Comparison of ENCODE assay signal across 9 cellular contexts in genomic region chr14:74616507-74616906, GRCh38. TPM values are rescaled to one million over a fixed set of nuclear protein-coding genes. Genes with fewer than 3 reads are reported as not detected.
DNase-seq lines count a peak whose midpoint lies in the region; ATAC-seq, FAIRE-seq and TF ChIP-seq lines count a peak whose summit lies in the region.
"Had no signal": no experiment of that assay in that cellular context is flagged by ENCODE, and none has a peak within 500 bp of the region (broad histone marks: within the 10 kb centered on the region; RNA-seq: fewer than 3 reads in every experiment).

No MANE protein-coding gene starts in this region.

- no TSS peak for BruUV-seq in endothelial cell of umbilical vein (replicated peaks; lab: Mats Ljungman, UMichigan)

- H3K36me3 ChIP-seq in endothelial cell of umbilical vein (ENCODE audit: control insufficient read depth in 2 of 2, extremely low read depth in 1 of 2, insufficient read depth in 2 of 2, low read length in 2 of 2) (no peaks in the 10 kb centered on the region), small intestine (ENCODE audit: control insufficient read depth in 2 of 2, insufficient read depth in 2 of 2, low read length in 2 of 2) (no peaks in the 10 kb centered on the region)
- no peaks in the 10 kb centered on the region for H3K36me3 ChIP-seq in naive thymus-derived CD4-positive, alpha-beta T cell (ENCODE audit: control insufficient read depth in 2 of 3, insufficient read depth in 3 of 3, low read length in 3 of 3)

- CTCF ChIA-PET in activated CD4-positive, alpha-beta T cell treated with anti-CD3 and anti-CD28 coated beads for 36 hours (lab: Charles Lee): interaction anchor here (0.6 to 2.2 kb wide), 6 partner anchors 26 to 971 kb away, joined by 3 to 6 read pairs (median 4); no protein-coding TSS in a partner anchor
- CTCF ChIA-PET in endothelial cell of umbilical vein (lab: Charles Lee): interaction anchor here (0.9 to 7.8 kb wide), 10 partner anchors 8 to 188 kb away, joined by 3 to 74 read pairs (median 8); no protein-coding TSS in a partner anchor
- CTCF ChIA-PET in naive thymus-derived CD4-positive, alpha-beta T cell (lab: Charles Lee): interaction anchor here (0.7 to 2.6 kb wide), 2 partner anchors 7 to 26 kb away, joined by 3 to 30 read pairs; no protein-coding TSS in a partner anchor

- intact Hi-C loops in activated CD4-positive, alpha-beta T cell treated with anti-CD3 and anti-CD28 coated beads for 36 hours (cut with DNase I, micrococcal nuclease): loop anchor here in 1 of 2 experiments (5.0 kb wide), 1 partner anchor 631 kb away; no protein-coding TSS in a partner anchor
- intact Hi-C loops in endothelial cell of umbilical vein (cut with micrococcal nuclease): loop anchor here (5.0 kb wide), 1 partner anchor 371 kb away; no protein-coding TSS in a partner anchor
- intact Hi-C loops in naive thymus-derived CD4-positive, alpha-beta T cell (cut with micrococcal nuclease): loop anchor here in 1 of 2 donors (5.0 kb wide), 1 partner anchor 36 kb away; no protein-coding TSS in a partner anchor

- no peaks in the 10 kb centered on the region for H3K9me3 Mint-ChIP-seq in activated CD4-positive, alpha-beta T cell treated with anti-CD3 and anti-CD28 coated beads for 36 hours (ENCODE audit: low read depth)
- H3K9me3 Mint-ChIP-seq in naive thymus-derived CD4-positive, alpha-beta T cell: no peaks in the 10 kb centered on the region

- FAIRE-seq in endothelial cell of umbilical vein (lab: Jason Lieb, UNC) (peak; percentile 86), small intestine (lab: Jason Lieb, UNC) (no peak)

- H3K4me1 ChIP-seq in endothelial cell of umbilical vein (ENCODE audit: control insufficient read depth, extremely low read depth, insufficient read depth, low read length) (peaks cover 81% of the 10 kb centered on the region), small intestine (ENCODE audit: control insufficient read depth in 2 of 2, insufficient read depth in 1 of 2, low read depth in 1 of 2, low read length in 1 of 2) (peaks cover 0 to 14% of the 10 kb centered on the region in 2 donors)
- H3K4me1 ChIP-seq in naive thymus-derived CD4-positive, alpha-beta T cell (ENCODE audit: control insufficient read depth in 2 of 2, insufficient read depth in 2 of 2, low read length in 2 of 2): peaks cover 24 to 45% of the 10 kb centered on the region in 2 donors

- peak overlapping the region; percentile 98 for H3K27ac ChIP-seq in endothelial cell of umbilical vein (ENCODE audit: insufficient read depth, low read depth, low read length)
- H3K27ac ChIP-seq in small intestine (ENCODE audit: low read depth in 1 of 2, low read length in 1 of 2): no peak overlapping the region
- no peak overlapping the region for H3K27ac ChIP-seq in naive thymus-derived CD4-positive, alpha-beta T cell (ENCODE audit: low read depth, low read length)

- H3K27ac Mint-ChIP-seq in activated CD4-positive, alpha-beta T cell treated with anti-CD3 and anti-CD28 coated beads for 36 hours: no peak overlapping the region
- peak overlapping the region in 2 of 9 donors; percentile 28 to 51 for H3K27ac Mint-ChIP-seq in naive thymus-derived CD4-positive, alpha-beta T cell

- H3K9me3 ChIP-seq in endothelial cell of umbilical vein (replicated peaks; ENCODE audit: control insufficient read depth, insufficient read depth, low read length) (no peaks in the 10 kb centered on the region), small intestine (ENCODE audit: control insufficient read depth, low read depth) (no peaks in the 10 kb centered on the region)
- no peaks in the 10 kb centered on the region for H3K9me3 ChIP-seq in naive thymus-derived CD4-positive, alpha-beta T cell (ENCODE audit: control insufficient read depth in 2 of 3, low read length in 3 of 3)

- dilution Hi-C loops in endothelial cell of umbilical vein (cut with MboI; ENCODE audit: extremely low pct_ligation_motif_present, low sequenced_read_pairs): no loop called here

- H3K27me3 ChIP-seq in endothelial cell of umbilical vein (ENCODE audit: control insufficient read depth in 2 of 2, insufficient read depth in 2 of 2, low read length in 2 of 2) (no peaks in the 10 kb centered on the region), small intestine (ENCODE audit: control insufficient read depth in 2 of 2, insufficient read depth in 2 of 2, low read length in 2 of 2) (peaks cover 3 to 5% of the 10 kb centered on the region in 2 donors)
- H3K27me3 ChIP-seq in naive thymus-derived CD4-positive, alpha-beta T cell (ENCODE audit: control insufficient read depth in 2 of 2, insufficient read depth in 2 of 2, low read length in 2 of 2): no peaks in the 10 kb centered on the region

- H3K9ac ChIP-seq in endothelial cell of umbilical vein (replicated peaks; ENCODE audit: extremely low read depth, insufficient read depth, low read length): peak overlapping the region; percentile 86

- peak; percentile 67 for TF ChIP-seq POLR2A in endothelial cell of umbilical vein (IDR thresholded peaks at IDR 0.05; ENCODE audit: low read depth, low read length)

- TF ChIP-seq CTCF in endothelial cell of umbilical vein (IDR thresholded peaks at IDR 0.05; ENCODE audit: extremely low read depth in 1 of 2, insufficient read depth in 1 of 2, low read depth in 1 of 2, low read length in 2 of 2): no peak

- no peaks in the 10 kb centered on the region for H3K36me3 Mint-ChIP-seq in activated CD4-positive, alpha-beta T cell treated with anti-CD3 and anti-CD28 coated beads for 36 hours (ENCODE audit: low read depth)
- H3K36me3 Mint-ChIP-seq in naive thymus-derived CD4-positive, alpha-beta T cell: peaks cover 0 to 2% (median 0%) of the 10 kb centered on the region in 5 donors

- H3K9me1 ChIP-seq in endothelial cell of umbilical vein (replicated peaks; ENCODE audit: control insufficient read depth, extremely low read depth, insufficient read depth, low read length): no peaks in the 10 kb centered on the region

- peak; percentile 63 for DNase-seq in activated CD4-positive, alpha-beta T cell treated with anti-CD3 and anti-CD28 coated beads for 36 hours
- no peak for DNase-seq in activated CD4-positive, alpha-beta T cell treated with anti-CD3 and anti-CD28 coated beads for 1 hour
- DNase-seq in NOMO-1 treated with DMSO at 0.1 percent for 48 hours (lab: John Stamatoyannopoulos, UW; ENCODE audit: unreplicated experiment) (peak; percentile 66), endothelial cell of umbilical vein (ENCODE audit: low read depth, low spot score) (peak; percentile 91), small intestine (peak; percentile 36), NCI-H526 treated with DMSO at 0.1 percent for 48 hours (lab: John Stamatoyannopoulos, UW) (no peak)
- no peak for DNase-seq in naive thymus-derived CD4-positive, alpha-beta T cell
- DNase-seq: NCI-H526 had no signal

- peaks cover 57% of the 10 kb centered on the region for H3K4me1 Mint-ChIP-seq in activated CD4-positive, alpha-beta T cell treated with anti-CD3 and anti-CD28 coated beads for 36 hours
- H3K4me1 Mint-ChIP-seq in naive thymus-derived CD4-positive, alpha-beta T cell: peaks cover 40 to 70% (median 51%) of the 10 kb centered on the region in 7 donors

- H2AFZ ChIP-seq in endothelial cell of umbilical vein (ENCODE audit: low read depth, low read length): no peak overlapping the region

- peaks cover 7% of the 10 kb centered on the region for H3K27me3 Mint-ChIP-seq in activated CD4-positive, alpha-beta T cell treated with anti-CD3 and anti-CD28 coated beads for 36 hours
- H3K27me3 Mint-ChIP-seq in naive thymus-derived CD4-positive, alpha-beta T cell: peaks cover 0 to 31% (median 2%) of the 10 kb centered on the region in 5 donors

- WGBS in small intestine, 3 donors: 30 to 55% (median 36%) methylated on average over 4 of the region's 4 CpGs

- no peaks in the 10 kb centered on the region for H4K20me1 ChIP-seq in endothelial cell of umbilical vein (replicated peaks; ENCODE audit: control insufficient read depth, extremely low read depth, insufficient read depth, low read length)

- no peak overlapping the region for H3K4me3 Mint-ChIP-seq in activated CD4-positive, alpha-beta T cell treated with anti-CD3 and anti-CD28 coated beads for 36 hours
- H3K4me3 Mint-ChIP-seq in naive thymus-derived CD4-positive, alpha-beta T cell: peak overlapping the region in 1 of 10 donors; percentile 17

- peaks cover 37% of the 10 kb centered on the region for H3K79me2 ChIP-seq in endothelial cell of umbilical vein (ENCODE audit: control insufficient read depth, insufficient read depth, low read length)

- H3K4me2 ChIP-seq in endothelial cell of umbilical vein (ENCODE audit: insufficient read depth, low read length): peak overlapping the region; percentile 73

- ATAC-seq in activated CD4-positive, alpha-beta T cell treated with anti-CD3 and anti-CD28 coated beads for 36 hours: no peak
- ATAC-seq in HG03139 (IDR thresholded peaks at IDR 0.05; ENCODE audit: unreplicated experiment): no peak
- ATAC-seq in naive thymus-derived CD4-positive, alpha-beta T cell: no peak

- H3K4me3 ChIP-seq in endothelial cell of umbilical vein (replicated peaks in 1 of 3; ENCODE audit: insufficient read depth in 1 of 3, low read depth in 1 of 3, low read length in 3 of 3): peak overlapping the region in 1 of 3 experiments; percentile 9
- H3K4me3 ChIP-seq in small intestine (ENCODE audit: low read depth in 1 of 2, low read length in 2 of 2): no peak overlapping the region
- no peak overlapping the region for H3K4me3 ChIP-seq in naive thymus-derived CD4-positive, alpha-beta T cell (ENCODE audit: low read length)

- POLR2A ChIA-PET in activated CD4-positive, alpha-beta T cell treated with anti-CD3 and anti-CD28 coated beads for 36 hours (lab: Charles Lee): no interaction called here
- POLR2A ChIA-PET in endothelial cell of umbilical vein (lab: Charles Lee): interaction anchor here (1.2 to 1.6 kb wide), 2 partner anchors 18 to 32 kb away, joined by 3 to 4 read pairs; no protein-coding TSS in a partner anchor
- POLR2A ChIA-PET in naive thymus-derived CD4-positive, alpha-beta T cell (lab: Charles Lee): no interaction called here

TF ChIP-seq in endothelial cell of umbilical vein, 7 proteins besides CTCF, POLR2A, EP300 and RAD21 (continues in another document):
- TF ChIP-seq FOS (IDR thresholded peaks at IDR 0.05; ENCODE audit: borderline replicate concordance, insufficient read depth, low read length): peak; percentile 99

RNA-seq across cellular contexts. Expression of gene LTBP2, which starts 4.5 kb away (rescaled TPM):
- total RNA-seq in activated CD4-positive, alpha-beta T cell treated with anti-CD3 and anti-CD28 coated beads for 36 hours: under 1 TPM; 0.04 to 0.37 TPM
- total RNA-seq in endothelial cell of umbilical vein: 264 and 268 TPM in 2 replicates
- polyA plus RNA-seq in endothelial cell of umbilical vein (208 and 209 TPM in 2 replicates), small intestine (1 to 10 TPM in 1 of 3 donors, under 1 TPM in 2; 0.22 to 1.8 (median 0.54) TPM)
- 182 and 200 TPM in 2 replicates for polyA plus RNA-seq in endothelial cell of umbilical vein (2011; cell fraction: cytosol; rRNA removed)
- polyA plus RNA-seq in endothelial cell of umbilical vein (2011; cell fraction: nucleus; rRNA removed): 302 and 337 TPM in 2 replicates
- 319 and 426 TPM in 2 replicates for polyA plus RNA-seq in endothelial cell of umbilical vein (2012)
- polyA minus RNA-seq in endothelial cell of umbilical vein: 357 and 369 TPM in 2 replicates
- not detected for polyA minus RNA-seq in endothelial cell of umbilical vein (2011; cell fraction: cytosol; rRNA and poly(A)+ RNA removed)
- 150 and 213 TPM in 2 replicates for polyA minus RNA-seq in endothelial cell of umbilical vein (2011; cell fraction: nucleus; rRNA and poly(A)+ RNA removed)
- 1 to 10 TPM in 1 of 5 experiments, under 1 TPM in 4; 0.17 to 1.1 (median 0.58) TPM for total RNA-seq in naive thymus-derived CD4-positive, alpha-beta T cell
- under 1 TPM; 0.07 to 0.22 TPM for polyA plus RNA-seq in naive thymus-derived CD4-positive, alpha-beta T cell

Comparison
In these comparisons a context has a peak if more than half of its experiments do, and no peak if none do; other contexts are left out.
1. DNase-seq: peak in activated CD4-positive, alpha-beta T cell treated with anti-CD3 and anti-CD28 coated beads for 36 hours (single experiment), NOMO-1 treated with DMSO at 0.1 percent for 48 hours (single experiment), endothelial cell of umbilical vein (single experiment) and small intestine (single experiment); none in activated CD4-positive, alpha-beta T cell treated with anti-CD3 and anti-CD28 coated beads for 1 hour (single experiment), naive thymus-derived CD4-positive, alpha-beta T cell (0 of 9) and NCI-H526 treated with DMSO at 0.1 percent for 48 hours (single experiment).
2. RNA of gene LTBP2, which starts 4.5 kb away (total RNA-seq): 264 to 268 TPM in endothelial cell of umbilical vein; 0.17 to 1.1 TPM in naive thymus-derived CD4-positive, alpha-beta T cell and 0.04 to 0.37 TPM in activated CD4-positive, alpha-beta T cell treated with anti-CD3 and anti-CD28 coated beads for 36 hours; every median in the first group is over 100 times any median in the second.